14 cellular contexts compared by ENCODE assay signal in the genomic region with DNA sequence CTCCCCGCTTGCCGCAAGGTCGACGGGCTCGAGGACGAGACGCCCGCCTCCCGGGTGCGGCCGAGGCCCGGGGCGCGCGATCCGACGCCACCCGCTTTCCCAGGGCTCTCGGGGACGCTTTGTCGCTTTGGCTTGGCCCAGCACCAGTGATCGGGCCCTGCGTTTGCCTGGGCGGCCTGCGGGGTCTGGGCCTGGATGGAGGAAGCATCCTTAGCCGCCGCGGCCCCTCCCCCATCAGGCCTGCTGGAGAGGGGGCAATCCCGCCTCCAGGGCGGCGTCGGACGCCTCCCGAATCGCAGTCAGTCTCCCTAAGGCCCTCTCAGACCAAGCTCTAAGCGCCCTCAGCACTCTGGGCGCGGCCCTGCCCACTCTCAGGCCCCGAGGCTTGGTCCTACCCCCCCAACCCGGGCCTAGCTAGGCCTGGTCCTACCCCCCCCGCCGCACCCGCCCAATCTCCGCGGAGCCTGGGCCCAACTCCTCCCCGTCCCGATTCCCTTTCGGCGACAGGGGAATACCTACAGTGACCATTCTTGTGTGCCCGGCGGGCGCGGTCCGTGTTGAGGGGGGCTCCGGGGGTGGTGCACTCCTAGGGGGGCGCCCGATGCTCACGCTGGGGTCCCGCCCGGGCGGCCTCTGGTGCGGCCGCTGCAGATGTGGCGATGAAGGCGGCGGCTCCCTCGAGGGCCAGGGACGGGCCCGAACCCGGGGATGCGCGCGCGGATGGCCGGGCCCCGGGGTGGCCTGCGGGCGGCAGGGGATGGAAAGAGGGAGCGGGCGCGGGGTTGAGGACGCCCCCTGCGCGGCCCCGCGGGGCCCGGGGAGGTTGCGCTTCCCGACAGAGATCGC. TPM values are rescaled to one million over a fixed set of nuclear protein-coding genes. Genes with fewer than 3 reads are reported as not detected.
DNase-seq lines count a peak whose midpoint lies in the region; ATAC-seq, FAIRE-seq and TF ChIP-seq lines count a peak whose summit lies in the region.
"Had no signal": no experiment of that assay in that cellular context is flagged by ENCODE, and none has a peak within 500 bp of the region (broad histone marks: within the 10 kb centered on the region; RNA-seq: fewer than 3 reads in every experiment).

No MANE protein-coding gene starts in this region.

- H3K27ac ChIP-seq in A549: no peak overlapping the region
- H3K27ac ChIP-seq in kidney (ENCODE audit: low read depth in 2 of 2, low read length in 2 of 2): no peak overlapping the region
- H3K27ac ChIP-seq: esophagus squamous epithelium, neutrophil had no signal

- H3K4me3 Mint-ChIP-seq in WTC11: no peak overlapping the region
- no peak overlapping the region for H3K4me3 Mint-ChIP-seq in progenitor cell of endocrine pancreas (ENCODE audit: low read depth)
- H3K4me3 Mint-ChIP-seq: activated CD4-positive, alpha-beta T cell treated with anti-CD3 and anti-CD28 coated beads, Interleukin-2, amount 10 ng/mL, durations not matched to agents 24 days and 14 days had no signal

- H3K9ac ChIP-seq in kidney (ENCODE audit: low read length in 2 of 2): no peak overlapping the region

- peaks cover 13% of the 10 kb centered on the region for H3K4me1 Mint-ChIP-seq in WTC11
- H3K4me1 Mint-ChIP-seq in progenitor cell of endocrine pancreas (ENCODE audit: low read depth): no peaks in the 10 kb centered on the region

- intact Hi-C loops in kidney (cut with DNase I): loop anchor here (10.0 kb wide), 1 partner anchor 446 kb away; no protein-coding TSS in a partner anchor

- CTCF ChIA-PET in A549 (lab: Yijun Ruan, JAX) (interaction anchor here (0.6 to 3.6 kb wide), 5 partner anchors 28 to 185 kb away, joined by 3 to 34 read pairs (median 3); partner anchors contain the start of gene TSPAN16), WTC11 (lab: Charles Lee) (interaction anchor here (0.6 to 3.1 kb wide), 13 partner anchors 11 to 186 kb away, joined by 3 to 36 read pairs (median 5); partner anchors contain the start of genes ODAD3 and RGL3)

- no peak for TF ChIP-seq POLR2A in A549 (IDR thresholded peaks at IDR 0.05; ENCODE audit: low read length)

- POLR2A ChIA-PET in A549 (lab: Yijun Ruan, JAX) (interaction anchor here (0.5 to 0.6 kb wide), 2 partner anchors 187 to 256 kb away, joined by 3 read pairs; no protein-coding TSS in a partner anchor), WTC11 (lab: Charles Lee) (interaction anchor here (1.0 to 1.6 kb wide), 2 partner anchors 23 to 58 kb away, joined by 3 to 4 read pairs; no protein-coding TSS in a partner anchor)

- H3K4me1 ChIP-seq in A549 (0 out of 3 replicates have a peak, but pooled peaks cover 3% of the 10 kb centered on the region), kidney (ENCODE audit: control insufficient read depth in 1 of 2, insufficient read depth in 1 of 2, low read depth in 1 of 2, low read length in 2 of 2) (peaks cover 0 to 6% of the 10 kb centered on the region in 2 donors)

- H3K36me3 Mint-ChIP-seq in WTC11 (no peaks in the 10 kb centered on the region), progenitor cell of endocrine pancreas (ENCODE audit: insufficient read depth) (peaks cover 6% of the 10 kb centered on the region)

- no peak overlapping the region for H3K27ac Mint-ChIP-seq in WTC11
- no peak overlapping the region for H3K27ac Mint-ChIP-seq in progenitor cell of endocrine pancreas
- H3K27ac Mint-ChIP-seq: activated CD4-positive, alpha-beta T cell treated with anti-CD3 and anti-CD28 coated beads, Interleukin-2, amount 10 ng/mL, durations not matched to agents 24 days and 14 days; activated T-helper 2 cell treated with anti-CD3 and anti-CD28 coated beads, Interferon-gamma antibody, Interleukin-2, Interleukin-4, amounts not matched to agents 10 μg/mL and 5 μg/mL and 100 μg/mL, durations not matched to agents 14 hours and 24 hours and 36 hours; stimulated activated effector memory CD8-positive, alpha-beta T cell treated with anti-CD3 and anti-CD28 coated beads, Interleukin-12 subunit alpha, Interleukin-12 subunit beta, amount 100 ng/mL, for 72 hours had no signal

- FAIRE-seq in A549 (lab: Jason Lieb, UNC) (no peak), kidney (lab: Jason Lieb, UNC) (no peak)

- H3K9me3 ChIP-seq in A549: no peaks in the 10 kb centered on the region
- H3K9me3 ChIP-seq in kidney (ENCODE audit: control insufficient read depth in 1 of 2, low read length in 2 of 2): no peaks in the 10 kb centered on the region
- H3K9me3 ChIP-seq: esophagus squamous epithelium, neutrophil had no signal

- H3K27me3 Mint-ChIP-seq in WTC11 (ENCODE audit: low read depth) (peaks cover 55% of the 10 kb centered on the region), progenitor cell of endocrine pancreas (peaks cover 53% of the 10 kb centered on the region)

- H3K36me3 ChIP-seq in kidney (ENCODE audit: control insufficient read depth in 1 of 2, insufficient read depth in 2 of 2, low read length in 2 of 2): no peaks in the 10 kb centered on the region
- H3K36me3 ChIP-seq: neutrophil had no signal

- no peak for TF ChIP-seq EP300 in A549 (IDR thresholded peaks at IDR 0.05)

- TF ChIP-seq CTCF in A549 (IDR thresholded peaks at IDR 0.05): no peak
- no peak for TF ChIP-seq CTCF in WTC11 (IDR thresholded peaks at IDR 0.05)
- no peak for TF ChIP-seq CTCF in kidney (IDR thresholded peaks at IDR 0.05; ENCODE audit: borderline replicate concordance, extremely low read depth, insufficient read depth)
- no peak for TF ChIP-seq CTCF in progenitor cell of endocrine pancreas (IDR thresholded peaks at IDR 0.05; ENCODE audit: unreplicated experiment)

- ATAC-seq in A549 (no peak), WTC11 (no peak), GM18511 (IDR thresholded peaks at IDR 0.05; ENCODE audit: unreplicated experiment) (no peak)
- ATAC-seq: stimulated activated effector memory CD8-positive, alpha-beta T cell treated with anti-CD3 and anti-CD28 coated beads, Interleukin-12 subunit alpha, Interleukin-12 subunit beta, amount 100 ng/mL, for 72 hours had no signal

- H3K4me3 ChIP-seq in A549 (no peak overlapping the region), kidney (ENCODE audit: low read length in 2 of 2) (no peak overlapping the region)

- no peak for TF ChIP-seq RAD21 in A549 (conservative IDR thresholded peaks at IDR 0.05 in 1 of 2, IDR thresholded peaks at IDR 0.05 in 1 of 2)

- H3K9me3 Mint-ChIP-seq in WTC11: no peaks in the 10 kb centered on the region
- no peaks in the 10 kb centered on the region for H3K9me3 Mint-ChIP-seq in progenitor cell of endocrine pancreas (ENCODE audit: low read depth)
- H3K9me3 Mint-ChIP-seq: activated CD4-positive, alpha-beta T cell treated with anti-CD3 and anti-CD28 coated beads, Interleukin-2, amount 10 ng/mL, durations not matched to agents 24 days and 14 days; activated T-helper 2 cell treated with anti-CD3 and anti-CD28 coated beads, Interferon-gamma antibody, Interleukin-2, Interleukin-4, amounts not matched to agents 10 μg/mL and 5 μg/mL and 100 μg/mL, durations not matched to agents 14 hours and 24 hours and 36 hours; stimulated activated effector memory CD8-positive, alpha-beta T cell treated with anti-CD3 and anti-CD28 coated beads, Interleukin-12 subunit alpha, Interleukin-12 subunit beta, amount 100 ng/mL, for 72 hours had no signal

- H3K4me2 ChIP-seq in A549: peak overlapping the region; percentile 97

- no peak for DNase-seq in A549 (ENCODE audit: low read depth in 1 of 2, low spot score in 1 of 2)
- DNase-seq in COLO668 (lab: John Stamatoyannopoulos, UW; ENCODE audit: unreplicated experiment): peak; percentile 60
- peak; percentile 26 for DNase-seq in WTC11 (ENCODE audit: low spot score)
- DNase-seq in kidney: peak; percentile 80
- DNase-seq in progenitor cell of endocrine pancreas (ENCODE audit: low spot score, unreplicated experiment): no peak
- DNase-seq in SIG-M5 treated with dmso at 0.1 percent for 504 hours (lab: John Stamatoyannopoulos, UW; ENCODE audit: unreplicated experiment): no peak
- DNase-seq: esophagus squamous epithelium, T-helper 1 cell had no signal

- 0% methylated on average over 1 of the region's 90 CpGs for WGBS in A549 (ENCODE audit: missing lambda C conversion rate)

RNA-seq across cellular contexts. Expression of gene ELAVL3, which starts 0.5 kb away (rescaled TPM):
- 0.03 TPM in 1 of 2 replicates, not detected in the other for polyA plus RNA-seq in A549 (2011; rRNA removed)
- polyA plus RNA-seq in A549 (2012; cell fraction: cytosol; rRNA removed): 0.01 TPM in 1 of 2 replicates, not detected in the other
- polyA plus RNA-seq in A549 (2012; cell fraction: nucleus; rRNA removed): 0.07 and 0.10 TPM in 2 replicates
- polyA plus RNA-seq in A549 (2017; fragmentation: RNase III; extraction: RNeasy Plus Mini Kit Qiagen cat#74134 plus additional on column Dnase treatment): 0.01 to 0.03 TPM in 2 of 3 replicates, not detected in the other
- polyA minus RNA-seq in A549 (2011; rRNA and poly(A)+ RNA removed): 0.58 TPM in 1 of 2 replicates, not detected in the other
- total RNA-seq in WTC11 (2021): 1.4 to 3.0 TPM (median 1.6 TPM) in 3 replicates
- total RNA-seq in kidney: 0.22 TPM
- polyA plus RNA-seq in kidney (ENCODE audit: insufficient read depth, low read depth, low replicate concordance): not detected
- total RNA-seq in progenitor cell of endocrine pancreas: 0.87 and 1.4 TPM in 2 replicates
- total RNA-seq: activated CD4-positive, alpha-beta T cell treated with anti-CD3 and anti-CD28 coated beads, Interleukin-2, amount 10 ng/mL, durations not matched to agents 24 days and 14 days; esophagus squamous epithelium; kidney epithelial cell had no signal

RNA-seq across cellular contexts. Expression of gene ZNF653, which starts 25.3 kb away (rescaled TPM):
- polyA plus RNA-seq in A549 (2011; rRNA removed) (2.9 and 3.8 TPM in 2 replicates), A549 (2017; fragmentation: RNase III; extraction: RNeasy Plus Mini Kit Qiagen cat#74134 plus additional on column Dnase treatment) (2.9 to 4.2 TPM (median 3.8 TPM) in 3 replicates), kidney (ENCODE audit: insufficient read depth, low read depth, low replicate concordance) (10.8 TPM)
- 10.9 and 11.7 TPM in 2 replicates for polyA plus RNA-seq in A549 (2012; cell fraction: cytosol; rRNA removed)
- 14.0 and 16.5 TPM in 2 replicates for polyA plus RNA-seq in A549 (2012; cell fraction: nucleus; rRNA removed)
- 1.8 and 3.9 TPM in 2 replicates for polyA minus RNA-seq in A549 (2011; rRNA and poly(A)+ RNA removed)
- total RNA-seq in WTC11 (2021) (10.3 to 13.4 TPM (median 11.5 TPM) in 3 replicates), kidney (11.5 TPM), progenitor cell of endocrine pancreas (17.6 and 21.8 TPM in 2 replicates)

RNA-seq across cellular contexts. Expression of gene PRKCSH, which starts 44.9 kb away (rescaled TPM):
- polyA plus RNA-seq in A549 (2011; rRNA removed): 75.0 and 102 TPM in 2 replicates
- 173 and 208 TPM in 2 replicates for polyA plus RNA-seq in A549 (2012; cell fraction: cytosol; rRNA removed)
- polyA plus RNA-seq in A549 (2012; cell fraction: nucleus; rRNA removed): 430 and 651 TPM in 2 replicates
- 206 to 215 TPM (median 212 TPM) in 3 replicates for polyA plus RNA-seq in A549 (2017; fragmentation: RNase III; extraction: RNeasy Plus Mini Kit Qiagen cat#74134 plus additional on column Dnase treatment)
- polyA minus RNA-seq in A549 (2011; rRNA and poly(A)+ RNA removed): 150 and 154 TPM in 2 replicates
- 396 to 405 TPM (median 402 TPM) in 3 replicates for total RNA-seq in WTC11 (2021)
- 278 TPM for total RNA-seq in kidney
- polyA plus RNA-seq in kidney (ENCODE audit: insufficient read depth, low read depth, low replicate concordance): 182 TPM
- total RNA-seq in progenitor cell of endocrine pancreas: 409 and 437 TPM in 2 replicates

RNA-seq across cellular contexts. Expression of gene ODAD3, which starts 45.4 kb away (rescaled TPM):
- polyA plus RNA-seq in A549 (2011; rRNA removed) (0.46 and 0.70 TPM in 2 replicates), A549 (2017; fragmentation: RNase III; extraction: RNeasy Plus Mini Kit Qiagen cat#74134 plus additional on column Dnase treatment) (0.99 to 1.2 TPM (median 1.0 TPM) in 3 replicates), kidney (ENCODE audit: insufficient read depth, low read depth, low replicate concordance) (7.1 TPM)
- 0.98 and 1.0 TPM in 2 replicates for polyA plus RNA-seq in A549 (2012; cell fraction: cytosol; rRNA removed)
- 0.86 and 1.1 TPM in 2 replicates for polyA plus RNA-seq in A549 (2012; cell fraction: nucleus; rRNA removed)
- polyA minus RNA-seq in A549 (2011; rRNA and poly(A)+ RNA removed): 0.45 TPM in 1 of 2 replicates, not detected in the other
- total RNA-seq in WTC11 (2021) (4.1 to 5.8 TPM (median 4.8 TPM) in 3 replicates), kidney (1.5 TPM), progenitor cell of endocrine pancreas (1.8 and 2.2 TPM in 2 replicates)

RNA-seq across cellular contexts. Expression of gene ECSIT, which starts 48.6 kb away (rescaled TPM):
- polyA plus RNA-seq in A549 (2011; rRNA removed): 29.7 and 36.6 TPM in 2 replicates
- polyA plus RNA-seq in A549 (2012; cell fraction: cytosol; rRNA removed): 55.0 and 59.8 TPM in 2 replicates
- 89.9 and 93.9 TPM in 2 replicates for polyA plus RNA-seq in A549 (2012; cell fraction: nucleus; rRNA removed)
- polyA plus RNA-seq in A549 (2017; fragmentation: RNase III; extraction: RNeasy Plus Mini Kit Qiagen cat#74134 plus additional on column Dnase treatment): 23.0 to 24.4 TPM (median 23.8 TPM) in 3 replicates
- 63.2 and 68.7 TPM in 2 replicates for polyA minus RNA-seq in A549 (2011; rRNA and poly(A)+ RNA removed)
- 56.4 to 64.1 TPM (median 61.7 TPM) in 3 replicates for total RNA-seq in WTC11 (2021)
- 33.8 TPM for total RNA-seq in kidney
- 83.4 TPM for polyA plus RNA-seq in kidney (ENCODE audit: insufficient read depth, low read depth, low replicate concordance)
- total RNA-seq in progenitor cell of endocrine pancreas: 36.1 and 38.5 TPM in 2 replicates

Comparison
In these comparisons a context has a peak if more than half of its experiments do, and no peak if none do; other contexts are left out.
1. DNase-seq: peak in COLO668 (single experiment), WTC11 (single experiment) and kidney (single experiment); none in A549 (0 of 2), progenitor cell of endocrine pancreas (single experiment) and SIG-M5 treated with dmso at 0.1 percent for 504 hours (single experiment).